Comparison of ENCODE assay signal across 17 cellular contexts in the genomic region with DNA sequence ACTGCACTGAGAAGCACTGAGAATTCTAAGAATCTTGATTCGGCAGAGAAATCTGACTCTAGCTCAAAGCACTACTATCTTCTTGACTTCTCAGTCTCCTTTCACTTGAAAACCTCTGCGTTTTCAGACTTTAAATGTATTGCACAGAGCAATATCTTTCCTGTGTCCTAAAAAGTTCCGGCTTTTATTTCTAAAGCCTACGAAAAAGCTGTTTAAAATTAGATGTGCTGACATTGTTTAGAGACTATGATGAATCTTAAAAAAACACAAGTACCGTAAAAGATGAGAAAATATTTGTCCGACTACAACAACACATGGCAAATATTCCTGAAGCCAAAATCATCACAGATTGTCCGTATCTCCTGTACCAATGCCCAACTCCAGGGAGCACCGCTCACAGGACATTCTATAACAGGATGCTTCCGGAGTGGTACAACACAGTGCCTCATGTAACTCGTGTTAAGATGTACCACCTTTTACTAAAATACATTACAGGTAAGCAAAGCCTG.
DNase-seq lines count a peak whose midpoint lies in the region; ATAC-seq, FAIRE-seq and TF ChIP-seq lines count a peak whose summit lies in the region.
"Had no signal": no experiment of that assay in that cellular context is flagged by ENCODE, and none has a peak within 500 bp of the region (broad histone marks: within the 10 kb centered on the region; RNA-seq: fewer than 3 reads in every experiment).

No MANE protein-coding gene starts in this region.

- ATAC-seq in pancreas, result no peak
- ATAC-seq in HG03039 (IDR thresholded peaks at IDR 0.05; ENCODE audit: unreplicated experiment), result no peak
- ATAC-seq: stimulated activated memory B cell treated with anti-CD40 and anti-IgM and Interleukin-4, amounts not matched to agents 10 μg/mL and 1 μg/mL and 100 μg/mL, for 72 hours had no signal

- peaks cover 9% of the 10 kb centered on the region for H3K4me1 Mint-ChIP-seq in progenitor cell of endocrine pancreas (ENCODE audit: low read depth)

- H3K27ac ChIP-seq in brain microvascular endothelial cell (peak overlapping the region; percentile 74), hepatocyte (no peak overlapping the region), stomach smooth muscle (ENCODE audit: low read length) (no peak overlapping the region), pancreas (no peak overlapping the region)
- H3K27ac ChIP-seq: epithelial cell of prostate, HL-60 had no signal

- no peaks in the 10 kb centered on the region for H3K36me3 ChIP-seq in brain microvascular endothelial cell (replicated peaks)
- no peaks in the 10 kb centered on the region for H3K36me3 ChIP-seq in hepatocyte (replicated peaks; ENCODE audit: insufficient read depth, low read depth)
- no peaks in the 10 kb centered on the region for H3K36me3 ChIP-seq in stomach smooth muscle (ENCODE audit: control insufficient read depth in 2 of 2, insufficient read depth in 2 of 2, low read length in 2 of 2)
- H3K36me3 ChIP-seq in pancreas, result no peaks in the 10 kb centered on the region

- intact Hi-C loops in pancreas (cut with DNase I), result no loop called here

- H2AFZ ChIP-seq in hepatocyte, result no peak overlapping the region

- no peaks in the 10 kb centered on the region for H3K9me2 ChIP-seq in hepatocyte (replicated peaks; ENCODE audit: insufficient read depth)

- 54% methylated on average over 10 of the region's 10 CpGs for WGBS in hepatocyte (ENCODE audit: low lambda C conversion rate, missing lambda C conversion rate)
- WGBS in pancreas, 2 donors, result 55 to 67% methylated on average over 10 of the region's 10 CpGs

- FAIRE-seq in pancreas (lab: Jason Lieb, UNC), result no peak
- FAIRE-seq: H1 had no signal

- H4K20me1 ChIP-seq in hepatocyte (ENCODE audit: insufficient read depth, poor library complexity, severe bottlenecking), result no peaks in the 10 kb centered on the region

- TF ChIP-seq CTCF in brain microvascular endothelial cell (IDR thresholded peaks at IDR 0.05; ENCODE audit: low read depth, low read length, missing control alignments), result no peak
- TF ChIP-seq CTCF in hepatocyte (IDR thresholded peaks at IDR 0.05; ENCODE audit: poor library complexity), result no peak
- TF ChIP-seq CTCF in progenitor cell of endocrine pancreas (IDR thresholded peaks at IDR 0.05; ENCODE audit: unreplicated experiment), result no peak
- TF ChIP-seq CTCF in pancreas (IDR thresholded peaks at IDR 0.05), result no peak

- H3K9ac ChIP-seq in stomach smooth muscle (ENCODE audit: low read length in 2 of 2), result no peak overlapping the region

- no peaks in the 10 kb centered on the region for H3K79me2 ChIP-seq in hepatocyte

- H3K4me1 ChIP-seq in hepatocyte (ENCODE audit: insufficient read depth) (peaks cover 12% of the 10 kb centered on the region), stomach smooth muscle (ENCODE audit: control insufficient read depth, insufficient read depth, low read length) (no peaks in the 10 kb centered on the region), pancreas (peaks cover 0 to 4% (median 0%) of the 10 kb centered on the region in 3 donors)

- peak overlapping the region; percentile 58 for H3K4me2 ChIP-seq in hepatocyte

- H3K27me3 ChIP-seq in brain microvascular endothelial cell (replicated peaks), result no peaks in the 10 kb centered on the region
- no peaks in the 10 kb centered on the region for H3K27me3 ChIP-seq in hepatocyte
- H3K27me3 ChIP-seq in stomach smooth muscle (ENCODE audit: control insufficient read depth in 1 of 2, insufficient read depth in 2 of 2, low read length in 2 of 2), result no peaks in the 10 kb centered on the region
- no peaks in the 10 kb centered on the region for H3K27me3 ChIP-seq in pancreas

- no peak overlapping the region for H3K4me3 Mint-ChIP-seq in progenitor cell of endocrine pancreas (ENCODE audit: low read depth)
- H3K4me3 Mint-ChIP-seq: stimulated activated memory B cell treated with anti-CD40 and anti-IgM and Interleukin-4, amounts not matched to agents 10 μg/mL and 1 μg/mL and 100 μg/mL, for 72 hours had no signal

- H3K36me3 Mint-ChIP-seq in progenitor cell of endocrine pancreas (ENCODE audit: insufficient read depth), result no peaks in the 10 kb centered on the region

- no peak overlapping the region for H3K27ac Mint-ChIP-seq in progenitor cell of endocrine pancreas
- H3K27ac Mint-ChIP-seq: stimulated activated memory B cell treated with anti-CD40 and anti-IgM and Interleukin-4, amounts not matched to agents 10 μg/mL and 1 μg/mL and 100 μg/mL, for 72 hours had no signal

- in situ Hi-C loops in brain microvascular endothelial cell (cut with HindIII; ENCODE audit: low pct_ligation_motif_present, low sequenced_read_pairs), result no loop called here

- DNase-seq in ELR (ENCODE audit: low read depth) (peak; percentile 47), brain microvascular endothelial cell (peak; percentile 36), hepatocyte (ENCODE audit: low spot score) (no peak), progenitor cell of endocrine pancreas (ENCODE audit: low spot score, unreplicated experiment) (no peak), NCI-H2171 (lab: John Stamatoyannopoulos, UW) (no peak), pancreas (no peak)
- DNase-seq: activated gamma-delta T cell; NCI-H1930; NCI-H748 treated with DMSO at 0.1 percent for 48 hours; stimulated activated CD4-positive, alpha-beta T cell treated with anti-CD3 and anti-CD28 coated beads, Interleukin-4, amount 100 ng/mL, for 24 hours; T-helper 9 cell had no signal

- no peaks in the 10 kb centered on the region for H3K27me3 Mint-ChIP-seq in progenitor cell of endocrine pancreas
- H3K27me3 Mint-ChIP-seq: stimulated activated memory B cell treated with anti-CD40 and anti-IgM and Interleukin-4, amounts not matched to agents 10 μg/mL and 1 μg/mL and 100 μg/mL, for 72 hours had no signal

- H3K9me3 ChIP-seq in hepatocyte (ENCODE audit: low read depth), result no peaks in the 10 kb centered on the region
- no peaks in the 10 kb centered on the region for H3K9me3 ChIP-seq in stomach smooth muscle (ENCODE audit: control insufficient read depth in 2 of 2, low read length in 2 of 2)
- H3K9me3 ChIP-seq in pancreas, result no peaks in the 10 kb centered on the region

- no peak overlapping the region for H3K4me3 ChIP-seq in brain microvascular endothelial cell (ENCODE audit: low read depth, low read length)
- H3K4me3 ChIP-seq in hepatocyte, result no peak overlapping the region
- peak overlapping the region; percentile 1 to 17 for H3K4me3 ChIP-seq in stomach smooth muscle (ENCODE audit: low read length in 2 of 2)
- no peak overlapping the region for H3K4me3 ChIP-seq in pancreas

- H3K9me3 Mint-ChIP-seq in progenitor cell of endocrine pancreas (ENCODE audit: low read depth), result peaks cover 4% of the 10 kb centered on the region
- H3K9me3 Mint-ChIP-seq: stimulated activated memory B cell treated with anti-CD40 and anti-IgM and Interleukin-4, amounts not matched to agents 10 μg/mL and 1 μg/mL and 100 μg/mL, for 72 hours had no signal

Comparison
In these comparisons a context has a peak if more than half of its experiments do, and no peak if none do; other contexts are left out.
1. DNase-seq: peak in ELR (single experiment) and brain microvascular endothelial cell (single experiment); none in hepatocyte (single experiment), progenitor cell of endocrine pancreas (single experiment), NCI-H2171 (single experiment) and pancreas (0 of 6).
2. H3K4me3 ChIP-seq: peak in stomach smooth muscle (2 of 2); none in brain microvascular endothelial cell (single experiment), hepatocyte (single experiment) and pancreas (0 of 4).